Comparison of ENCODE assay signal across 8 cellular contexts in the genomic region with DNA sequence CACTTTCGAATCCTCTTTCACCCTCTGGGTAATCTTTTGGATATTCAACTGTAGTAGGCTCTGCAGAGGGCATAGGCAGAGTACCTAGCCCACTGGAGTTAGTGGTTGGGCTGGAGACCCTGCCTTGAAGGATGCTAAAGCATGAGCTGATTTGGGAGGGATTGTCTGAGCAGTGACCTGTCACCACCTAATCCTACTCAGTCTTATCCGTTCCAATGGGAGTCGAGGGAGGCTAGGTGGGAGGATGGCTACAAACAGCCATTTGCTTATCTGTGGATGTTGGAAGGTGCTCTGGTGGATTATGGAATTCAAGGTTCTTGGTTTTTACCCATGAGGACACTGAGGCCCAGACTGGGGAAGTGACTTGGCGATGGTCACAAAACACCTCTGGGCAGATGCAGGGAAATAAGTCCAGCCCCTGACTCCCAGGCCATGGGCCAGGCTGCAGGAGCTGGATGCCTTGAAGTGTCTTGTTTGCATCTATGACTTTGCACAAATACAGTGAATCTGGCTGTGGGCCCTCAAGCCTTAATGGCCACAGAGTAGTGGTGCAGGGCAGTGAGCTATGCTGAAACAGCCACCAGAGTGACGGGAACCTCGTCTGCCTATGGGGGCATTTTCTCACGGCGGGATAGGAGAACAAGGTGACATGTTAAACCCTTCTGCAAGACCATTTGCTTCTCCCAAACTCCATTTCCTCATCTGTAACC. TPM values are rescaled to one million over a fixed set of nuclear protein-coding genes. Genes with fewer than 3 reads are reported as not detected.
DNase-seq lines count a peak whose midpoint lies in the region; ATAC-seq and TF ChIP-seq lines count a peak whose summit lies in the region.

No MANE protein-coding gene starts in this region.

- no peak for DNase-seq in GM12864 (ENCODE audit: low read depth)
- no peak for DNase-seq in SK-N-MC (ENCODE audit: low read depth, low spot score)
- DNase-seq in retinal pigment epithelial cell (ENCODE audit: low read depth) = no peak
- no peak for DNase-seq in nucleus accumbens (lab: John Stamatoyannopoulos, UW)

- H3K27me3 ChIP-seq in esophagus (ENCODE audit: control insufficient read depth in 1 of 2, insufficient read depth in 2 of 2, low read length in 2 of 2) = no peaks in the 10 kb centered on the region

- H3K4me3 ChIP-seq in GM12864 (ENCODE audit: low read depth, low read length) (peak overlapping the region; percentile 61), SK-N-MC (peak overlapping the region; percentile 88), esophagus (ENCODE audit: low read depth in 1 of 2, low read length in 2 of 2) (peak overlapping the region in 1 of 2 donors; percentile 71), retinal pigment epithelial cell (ENCODE audit: low read length) (peak overlapping the region; percentile 74)

- H3K9ac ChIP-seq in SK-N-MC (ENCODE audit: insufficient read length) = peak overlapping the region; percentile 76

- 63% methylated on average over 8 of the region's 8 CpGs for WGBS in esophagus, 2 donors

- H3K9me3 ChIP-seq in SK-N-MC (ENCODE audit: low read depth, low read length) = no peaks in the 10 kb centered on the region
- no peaks in the 10 kb centered on the region for H3K9me3 ChIP-seq in esophagus (ENCODE audit: control insufficient read depth in 2 of 2, insufficient read depth in 1 of 2, low read depth in 1 of 2, low read length in 1 of 2)

- peak; percentile 6 for TF ChIP-seq CTCF in GM12864 (IDR thresholded peaks at IDR 0.05; ENCODE audit: low read depth, low read length, missing control alignments)
- no peak for TF ChIP-seq CTCF in retinal pigment epithelial cell (conservative IDR thresholded peaks at IDR 0.05; ENCODE audit: low read depth, low read length)

- peaks cover 6 to 16% of the 10 kb centered on the region in 2 donors for H3K4me1 ChIP-seq in esophagus (ENCODE audit: control insufficient read depth in 2 of 2, insufficient read depth in 2 of 2, low read length in 1 of 2)

- no peak for ATAC-seq in GM21786 (IDR thresholded peaks at IDR 0.05; ENCODE audit: unreplicated experiment)
- ATAC-seq in GM18858 (IDR thresholded peaks at IDR 0.05; ENCODE audit: unreplicated experiment) = no peak
- no peak for ATAC-seq in GM18502 (IDR thresholded peaks at IDR 0.05; ENCODE audit: poor library complexity, unreplicated experiment)

- H3K27ac ChIP-seq in SK-N-MC (peak overlapping the region; percentile 60; the same call in 1 of the 2 replicates), esophagus (ENCODE audit: low read depth in 2 of 2, low read length in 1 of 2) (peak overlapping the region; percentile 96 to 98)

- peaks cover 25% of the 10 kb centered on the region for H3K36me3 ChIP-seq in SK-N-MC (ENCODE audit: insufficient read depth, low read length)
- H3K36me3 ChIP-seq in esophagus (ENCODE audit: control insufficient read depth in 2 of 2, insufficient read depth in 2 of 2, low read length in 1 of 2) = peaks cover 0 to 10% of the 10 kb centered on the region in 2 donors

RNA-seq across cellular contexts. Expression of a gene that starts 3.7 kb away (rescaled TPM):
- 10 to 100 TPM; 31.2 to 39.7 TPM for polyA plus RNA-seq in esophagus

RNA-seq across cellular contexts. Expression of a gene that starts 23.0 kb away (rescaled TPM):
- 1 to 10 TPM; 4.1 to 4.8 TPM for polyA plus RNA-seq in esophagus

RNA-seq across cellular contexts. Expression of a gene that starts 48.8 kb away (rescaled TPM):
- polyA plus RNA-seq in esophagus = 1 to 10 TPM; 1.6 to 2.3 TPM
